In the genomic region with DNA sequence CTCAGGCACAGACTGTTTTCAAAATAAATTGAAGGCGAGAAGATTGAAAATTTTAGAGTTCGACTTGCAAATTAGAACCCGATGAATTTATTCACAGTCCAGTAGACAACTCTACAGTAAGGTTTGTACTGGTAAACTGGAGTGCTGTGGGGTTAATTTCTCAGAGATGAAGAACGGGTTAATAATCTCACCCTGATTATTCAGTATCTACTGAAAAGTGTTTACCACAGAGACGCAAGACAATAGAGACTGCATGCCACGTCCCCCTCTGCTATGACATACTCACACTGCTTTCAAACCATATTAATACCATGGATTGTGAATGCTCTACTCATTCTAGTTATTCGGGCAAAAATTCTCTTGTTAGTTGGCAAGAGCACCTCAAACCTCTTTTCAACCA, we compare ENCODE assay signal across 17 cellular contexts. TPM values are rescaled to one million over a fixed set of nuclear protein-coding genes. Genes with fewer than 3 reads are reported as not detected.
DNase-seq lines count a peak whose midpoint lies in the region; ATAC-seq, FAIRE-seq and TF ChIP-seq lines count a peak whose summit lies in the region.
"Had no signal": no experiment of that assay in that cellular context is flagged by ENCODE, and none has a peak within 500 bp of the region (broad histone marks: within the 10 kb centered on the region; RNA-seq: fewer than 3 reads in every experiment).

No MANE protein-coding gene starts in this region.

- peaks cover 26% of the 10 kb centered on the region for H3K4me1 Mint-ChIP-seq in HFFc6 (ENCODE audit: low read depth)
- peaks cover 4% of the 10 kb centered on the region for H3K4me1 Mint-ChIP-seq in activated T-helper 1 cell treated with anti-CD3 and anti-CD28 coated beads, Interleukin-12 subunit alpha, Interleukin-12 subunit beta, Interleukin-2, Interleukin-4 antibody, amounts not matched to agents 30 ng/mL and 10 ng/mL and 1 ng/mL, durations not matched to agents 14 hours and 24 hours and 36 hours (ENCODE audit: low read depth)
- H3K4me1 Mint-ChIP-seq: CD14-positive monocyte, T-helper 17 cell had no signal

- no peak for FAIRE-seq in HTR-8/SVneo (lab: Jason Lieb, UNC)

- H3K27ac ChIP-seq in foreskin keratinocyte = peak overlapping the region; percentile 56
- H3K27ac ChIP-seq: ovary, Peyer's patch had no signal

- intact Hi-C loops in activated T-helper 1 cell treated with anti-CD3 and anti-CD28 coated beads, Interleukin-12 subunit alpha, Interleukin-12 subunit beta, Interleukin-2, Interleukin-4 antibody, amounts not matched to agents 30 ng/mL and 10 ng/mL and 1 ng/mL, durations not matched to agents 14 hours and 24 hours and 36 hours (cut with micrococcal nuclease) = no loop called here
- intact Hi-C loops in sciatic nerve (cut with DNase I) = no loop called here

- H3K27me3 Mint-ChIP-seq in HFFc6 (ENCODE audit: insufficient read depth) = no peaks in the 10 kb centered on the region
- H3K27me3 Mint-ChIP-seq in activated T-helper 1 cell treated with anti-CD3 and anti-CD28 coated beads, Interleukin-12 subunit alpha, Interleukin-12 subunit beta, Interleukin-2, Interleukin-4 antibody, amounts not matched to agents 30 ng/mL and 10 ng/mL and 1 ng/mL, durations not matched to agents 14 hours and 24 hours and 36 hours (ENCODE audit: insufficient read depth) = no peaks in the 10 kb centered on the region
- H3K27me3 Mint-ChIP-seq: activated CD4-positive, alpha-beta T cell treated with anti-CD3 and anti-CD28 coated beads for 36 hours; T-helper 17 cell; type B pancreatic cell had no signal

- ATAC-seq in foreskin keratinocyte (peak; percentile 21), sciatic nerve (peak; percentile 53), HG03039 (IDR thresholded peaks at IDR 0.05; ENCODE audit: unreplicated experiment) (no peak), HG02759 (IDR thresholded peaks at IDR 0.05; ENCODE audit: unreplicated experiment) (no peak)
- ATAC-seq in stimulated activated naive CD8-positive, alpha-beta T cell treated with anti-CD3 and anti-CD28 coated beads, Interleukin-15, Interleukin-2, amounts not matched to agents 100 U/mL and 50 U/mL, for 24 hours = no peak
- ATAC-seq: T-helper 17 cell had no signal

- DNase-seq in HFFc6 (no peak), foreskin keratinocyte (peak in 1 of 2 donors; percentile 1), sciatic nerve (ENCODE audit: low spot score) (no peak), HTR-8/SVneo (ENCODE audit: insufficient read length, low spot score) (no peak)
- no peak for DNase-seq in activated T-helper 1 cell treated with anti-CD3 and anti-CD28 coated beads, Interleukin-12 subunit alpha, Interleukin-12 subunit beta, Interleukin-2, Interleukin-4 antibody, amounts not matched to agents 30 ng/mL and 10 ng/mL and 1 ng/mL, durations not matched to agents 14 hours and 24 hours and 36 hours (ENCODE audit: low spot score)
- DNase-seq in stimulated activated naive CD8-positive, alpha-beta T cell treated with anti-CD3 and anti-CD28 coated beads, Interleukin-15, Interleukin-2, amounts not matched to agents 100 U/mL and 50 U/mL, for 24 hours = no peak
- DNase-seq: activated CD4-positive, alpha-beta T cell treated with anti-CD3 and anti-CD28 coated beads for 36 hours; KBM-7; mesendoderm; NCI-H1436; ovary; Peyer's patch; T-helper 17 cell had no signal

- no peaks in the 10 kb centered on the region for H3K27me3 ChIP-seq in foreskin keratinocyte
- H3K27me3 ChIP-seq: ovary, Peyer's patch had no signal

- H3K27ac Mint-ChIP-seq in HFFc6 = no peak overlapping the region
- peak overlapping the region; percentile 26 for H3K27ac Mint-ChIP-seq in activated T-helper 1 cell treated with anti-CD3 and anti-CD28 coated beads, Interleukin-12 subunit alpha, Interleukin-12 subunit beta, Interleukin-2, Interleukin-4 antibody, amounts not matched to agents 30 ng/mL and 10 ng/mL and 1 ng/mL, durations not matched to agents 14 hours and 24 hours and 36 hours
- H3K27ac Mint-ChIP-seq: activated CD4-positive, alpha-beta T cell treated with anti-CD3 and anti-CD28 coated beads for 36 hours; CD14-positive monocyte; T-helper 17 cell; type B pancreatic cell had no signal

- peak overlapping the region; percentile 19; the same call in 1 of the 2 replicates for H3K4me3 Mint-ChIP-seq in HFFc6
- H3K4me3 Mint-ChIP-seq in activated T-helper 1 cell treated with anti-CD3 and anti-CD28 coated beads, Interleukin-12 subunit alpha, Interleukin-12 subunit beta, Interleukin-2, Interleukin-4 antibody, amounts not matched to agents 30 ng/mL and 10 ng/mL and 1 ng/mL, durations not matched to agents 14 hours and 24 hours and 36 hours = no peak overlapping the region
- H3K4me3 Mint-ChIP-seq: activated CD4-positive, alpha-beta T cell treated with anti-CD3 and anti-CD28 coated beads for 36 hours; CD14-positive monocyte; T-helper 17 cell; type B pancreatic cell had no signal

- no peaks in the 10 kb centered on the region for H3K36me3 Mint-ChIP-seq in HFFc6 (ENCODE audit: low read depth)
- no peaks in the 10 kb centered on the region for H3K36me3 Mint-ChIP-seq in activated T-helper 1 cell treated with anti-CD3 and anti-CD28 coated beads, Interleukin-12 subunit alpha, Interleukin-12 subunit beta, Interleukin-2, Interleukin-4 antibody, amounts not matched to agents 30 ng/mL and 10 ng/mL and 1 ng/mL, durations not matched to agents 14 hours and 24 hours and 36 hours (ENCODE audit: low read depth)
- H3K36me3 Mint-ChIP-seq: CD14-positive monocyte, type B pancreatic cell had no signal

- peaks cover 4% of the 10 kb centered on the region for H3K4me1 ChIP-seq in foreskin keratinocyte
- H3K4me1 ChIP-seq: Peyer's patch had no signal

- no peak for TF ChIP-seq CTCF in HFFc6 (IDR thresholded peaks at IDR 0.05)
- TF ChIP-seq CTCF in foreskin keratinocyte (conservative IDR thresholded peaks at IDR 0.05) = no peak

- H3K9me3 Mint-ChIP-seq in HFFc6 = no peaks in the 10 kb centered on the region
- H3K9me3 Mint-ChIP-seq in activated T-helper 1 cell treated with anti-CD3 and anti-CD28 coated beads, Interleukin-12 subunit alpha, Interleukin-12 subunit beta, Interleukin-2, Interleukin-4 antibody, amounts not matched to agents 30 ng/mL and 10 ng/mL and 1 ng/mL, durations not matched to agents 14 hours and 24 hours and 36 hours = no peaks in the 10 kb centered on the region
- H3K9me3 Mint-ChIP-seq: CD14-positive monocyte, type B pancreatic cell had no signal

RNA-seq across cellular contexts. Expression of a gene that starts 36.1 kb away (rescaled TPM):
- 100 to 1,000 TPM; 223 to 307 (median 268) TPM for total RNA-seq in HFFc6 (2021; fragmentation: NEBNext Ultra II Directional; extraction: Animal tissue kit (Norgen Biotek cat#: 25700))
- total RNA-seq in activated T-helper 1 cell treated with anti-CD3 and anti-CD28 coated beads, Interleukin-12 subunit alpha, Interleukin-12 subunit beta, Interleukin-2, Interleukin-4 antibody, amounts not matched to agents 30 ng/mL and 10 ng/mL and 1 ng/mL, durations not matched to agents 14 hours and 24 hours and 36 hours = 8.3 and 9.2 TPM in 2 replicates
- 28.5 and 38.2 TPM in 2 replicates for total RNA-seq in foreskin keratinocyte
- polyA plus RNA-seq in foreskin keratinocyte = 24.5 and 32.9 TPM in 2 replicates
- total RNA-seq in sciatic nerve = 101 TPM

RNA-seq across cellular contexts. Expression of a gene that starts 48.4 kb away (rescaled TPM):
- total RNA-seq in HFFc6 (2021; fragmentation: NEBNext Ultra II Directional; extraction: Animal tissue kit (Norgen Biotek cat#: 25700)) = 100 to 1,000 TPM; 117 to 138 (median 130) TPM
- 70.3 and 75.6 TPM in 2 replicates for total RNA-seq in activated T-helper 1 cell treated with anti-CD3 and anti-CD28 coated beads, Interleukin-12 subunit alpha, Interleukin-12 subunit beta, Interleukin-2, Interleukin-4 antibody, amounts not matched to agents 30 ng/mL and 10 ng/mL and 1 ng/mL, durations not matched to agents 14 hours and 24 hours and 36 hours
- 91.2 and 101 TPM in 2 replicates for total RNA-seq in foreskin keratinocyte
- 45.5 and 48.2 TPM in 2 replicates for polyA plus RNA-seq in foreskin keratinocyte
- 101 TPM for total RNA-seq in sciatic nerve

Comparison
In these comparisons a context has a peak if more than half of its experiments do, and no peak if none do; other contexts are left out.
1. ATAC-seq: peak in foreskin keratinocyte (single experiment) and sciatic nerve (single experiment); none in stimulated activated naive CD8-positive, alpha-beta T cell treated with anti-CD3 and anti-CD28 coated beads, Interleukin-15, Interleukin-2, amounts not matched to agents 100 U/mL and 50 U/mL, for 24 hours (single experiment), HG03039 (single experiment) and HG02759 (single experiment).